In genomic region chr13:93249259-93249917, GRCh38 we compare ENCODE assay signal across 9 cellular contexts. TPM values are rescaled to one million over a fixed set of nuclear protein-coding genes. Genes with fewer than 3 reads are reported as not detected.
DNase-seq lines count a peak whose midpoint lies in the region; ATAC-seq and TF ChIP-seq lines count a peak whose summit lies in the region.
"Had no signal": no experiment of that assay in that cellular context is flagged by ENCODE, and none has a peak within 500 bp of the region (broad histone marks: within the 10 kb centered on the region; RNA-seq: fewer than 3 reads in every experiment).

No MANE protein-coding gene starts in this region.

- H3K4me3 ChIP-seq in upper lobe of left lung, result no peak overlapping the region
- no peak overlapping the region for H3K4me3 ChIP-seq in neuronal stem cell (ENCODE audit: low read length in 2 of 2)

- H3K4ac ChIP-seq in neuronal stem cell (ENCODE audit: low read length), result no peak overlapping the region

- H2AK5ac ChIP-seq in neuronal stem cell (ENCODE audit: low read depth, low read length), result no peak overlapping the region

- peak overlapping the region; percentile 47 for H3K27ac ChIP-seq in foreskin keratinocyte
- H3K27ac ChIP-seq in upper lobe of left lung, result no peak overlapping the region
- no peak overlapping the region for H3K27ac ChIP-seq in neuronal stem cell (replicated peaks; ENCODE audit: low read length)

- no peak overlapping the region for H4K91ac ChIP-seq in neuronal stem cell (ENCODE audit: low read depth, low read length, poor library complexity)

- H3K27me3 ChIP-seq in foreskin keratinocyte (no peaks in the 10 kb centered on the region), upper lobe of left lung (no peaks in the 10 kb centered on the region), neuronal stem cell (ENCODE audit: control insufficient read depth in 3 of 3, insufficient read depth in 3 of 3, low read depth in 1 of 3, low read length in 3 of 3) (no peaks in the 10 kb centered on the region)
- H3K27me3 ChIP-seq: BE2C had no signal

- H3K36me3 ChIP-seq in upper lobe of left lung (no peaks in the 10 kb centered on the region), neuronal stem cell (replicated peaks in 1 of 2; ENCODE audit: control insufficient read depth in 2 of 2, insufficient read depth in 2 of 2, low read length in 2 of 2) (no peaks in the 10 kb centered on the region)
- H3K36me3 ChIP-seq: BE2C had no signal

- no peak overlapping the region for H3K4me2 ChIP-seq in neuronal stem cell (ENCODE audit: insufficient read depth, low read length, poor library complexity, severe bottlenecking)

- H2BK15ac ChIP-seq in neuronal stem cell (ENCODE audit: low read length), result no peak overlapping the region

- H2AFZ ChIP-seq in neuronal stem cell (ENCODE audit: low read length), result no peak overlapping the region

- H2BK12ac ChIP-seq in neuronal stem cell (ENCODE audit: low read length), result no peak overlapping the region

- peaks cover 7% of the 10 kb centered on the region for H3K4me1 ChIP-seq in foreskin keratinocyte
- no peaks in the 10 kb centered on the region for H3K4me1 ChIP-seq in upper lobe of left lung
- peaks cover 5 to 9% of the 10 kb centered on the region in 2 donors for H3K4me1 ChIP-seq in neuronal stem cell (ENCODE audit: control insufficient read depth in 2 of 2, insufficient read depth in 1 of 2, low read depth in 1 of 2, low read length in 2 of 2)

- H2BK120ac ChIP-seq in neuronal stem cell (ENCODE audit: low read depth, low read length), result no peak overlapping the region

- TF ChIP-seq CTCF in foreskin keratinocyte (conservative IDR thresholded peaks at IDR 0.05) (no peak), upper lobe of left lung (IDR thresholded peaks at IDR 0.05) (no peak)

- H3K9me3 ChIP-seq in upper lobe of left lung (no peaks in the 10 kb centered on the region), neuronal stem cell (replicated peaks in 1 of 2; ENCODE audit: control insufficient read depth in 2 of 2, insufficient read depth in 1 of 2, low read depth in 1 of 2, low read length in 2 of 2) (no peaks in the 10 kb centered on the region)

- no peak overlapping the region for H2BK5ac ChIP-seq in neuronal stem cell (ENCODE audit: low read length)

- WGBS in upper lobe of left lung, 2 donors, result 60 to 63% methylated on average over 3 of the region's 3 CpGs
- WGBS in neuronal stem cell (ENCODE audit: extremely low coverage in 2 of 2, insufficient read length in 2 of 2, insufficient replicate concordance in 1 of 2), 2 donors, result no CpG with 5 or more reads among the region's 3 CpGs

- no peak for TF ChIP-seq EP300 in upper lobe of left lung (IDR thresholded peaks at IDR 0.05)

- ATAC-seq in foreskin keratinocyte, result peak; percentile 94
- ATAC-seq in upper lobe of left lung (ENCODE audit: low FRiP score in 2 of 2), result peak; percentile 33 to 51

- DNase-seq in NCI-H510A treated with DMSO at 0.1 percent for 48 hours (lab: John Stamatoyannopoulos, UW) (peak; percentile 76), NCI-H510A (lab: John Stamatoyannopoulos, UW) (no peak), SW 1271 (lab: John Stamatoyannopoulos, UW) (peak; percentile 2 to 69), foreskin keratinocyte (peak; percentile 77 to 88), upper lobe of left lung (no peak), AML-193 (lab: John Stamatoyannopoulos, UW) (no peak), HuH-7 (ENCODE audit: low spot score) (no peak), neuronal stem cell (ENCODE audit: low spot score) (no peak)

- no peak overlapping the region for H3K9ac ChIP-seq in neuronal stem cell (ENCODE audit: low read depth, low read length, poor library complexity)

- no peak overlapping the region for H4K8ac ChIP-seq in neuronal stem cell (ENCODE audit: low read depth, low read length)

- H3K23ac ChIP-seq in neuronal stem cell (ENCODE audit: low read depth, low read length, poor library complexity), result no peak overlapping the region

- no peak overlapping the region for H3K14ac ChIP-seq in neuronal stem cell (ENCODE audit: low read length)

- TF ChIP-seq POLR2A in upper lobe of left lung (IDR thresholded peaks at IDR 0.05), result no peak

- H3K79me1 ChIP-seq in neuronal stem cell (ENCODE audit: low read depth, low read length), result no peaks in the 10 kb centered on the region

- H3K18ac ChIP-seq in neuronal stem cell (ENCODE audit: low read length), result no peak overlapping the region

RNA-seq across cellular contexts. Expression of gene GPC6, which starts 22.8 kb away (rescaled TPM):
- 1.0 and 1.1 TPM in 2 replicates for total RNA-seq in foreskin keratinocyte
- 0.13 and 0.23 TPM in 2 replicates for polyA plus RNA-seq in foreskin keratinocyte
- 1 to 10 TPM; 1.3 to 7.3 (median 3.4) TPM for total RNA-seq in upper lobe of left lung
- polyA plus RNA-seq in neuronal stem cell (2013, experiment 1 of 2), result 18.8 TPM
- 20.0 TPM for polyA plus RNA-seq in neuronal stem cell (2013, experiment 2 of 2)

Comparison
In these comparisons a context has a peak if more than half of its experiments do, and no peak if none do; other contexts are left out.
1. DNase-seq: peak in NCI-H510A treated with DMSO at 0.1 percent for 48 hours (single experiment), SW 1271 (2 of 2) and foreskin keratinocyte (2 of 2); none in NCI-H510A (single experiment), upper lobe of left lung (0 of 2), AML-193 (0 of 2), HuH-7 (single experiment) and neuronal stem cell (single experiment).